In the genomic region with DNA sequence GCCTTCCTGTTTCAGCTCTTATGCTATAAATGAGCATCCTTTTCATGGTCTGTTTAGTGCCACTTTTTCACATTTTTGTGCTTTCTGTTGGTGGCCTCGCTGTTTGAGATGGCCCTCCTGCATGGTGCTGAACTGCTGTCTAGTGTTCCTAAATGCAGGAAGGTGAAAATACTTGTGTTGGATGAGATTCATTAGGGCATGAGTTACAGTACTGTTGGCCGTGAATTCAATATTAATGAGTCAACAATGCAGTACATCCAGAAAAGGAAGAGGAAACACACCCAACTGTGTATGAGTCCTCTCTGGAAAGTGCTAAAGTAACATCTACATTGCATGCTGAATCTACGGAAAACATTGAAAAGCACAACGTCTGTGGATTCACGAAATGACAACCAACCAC, we compare ENCODE assay signal across 23 cellular contexts.
"Had no signal": no experiment of that assay in that cellular context is flagged by ENCODE, and none has a peak within 500 bp of the region (broad histone marks: within the 10 kb centered on the region; RNA-seq: fewer than 3 reads in every experiment).

No MANE protein-coding gene starts in this region.

- H3K27ac ChIP-seq: adrenal gland, breast epithelium, KMS-11 had no signal

- H3K9me3 ChIP-seq: adrenal gland, breast epithelium had no signal

- H3K4me3 ChIP-seq: adrenal gland, breast epithelium had no signal

- DNase-seq: activated CD4-positive, alpha-beta T cell treated with anti-CD3 and anti-CD28 coated beads for 48 hours; activated CD4-positive, alpha-beta T cell treated with anti-CD3 and anti-CD28 coated beads, Interleukin-2, amount 50 U/mL, for 4 hours; activated CD4-positive, CD25-positive, alpha-beta regulatory T cell treated with anti-CD3 and anti-CD28 coated beads, Interleukin-2, amount 50 U/mL, for 72 hours; activated CD8-positive, alpha-beta memory T cell treated with anti-CD3 and anti-CD28 coated beads for 24 hours; activated gamma-delta T cell treated with Interleukin-2 at 50 U/mL for 16 hours; activated naive CD4-positive, alpha-beta T cell treated with anti-CD3 and anti-CD28 coated beads, Interleukin-2, amount 50 U/mL, for 16 hours; activated naive CD8-positive, alpha-beta T cell treated with anti-CD3 and anti-CD28 coated beads, Interleukin-2, amount 10 ng/mL, durations not matched to agents 7 days and 5 days; activated T-cell treated with anti-CD3 and anti-CD28 coated beads, Interleukin-2, amount 50 U/mL, for 48 hours; adrenal gland; central memory CD4-positive, alpha-beta T cell; MM.1S; NCI-H1092; NCI-H1417; NCI-H1930; NCI-H2171; NCI-H2227 treated with DMSO at 0.1 percent for 48 hours; NCI-H446 treated with DMSO at 0.1 percent for 48 hours; NCI-H524 treated with DMSO at 0.1 percent for 48 hours; NCI-H774; PC-3; SHP77 had no signal

- H3K9ac ChIP-seq: KMS-11 had no signal

- H3K4me2 ChIP-seq: KMS-11 had no signal

- H3K36me3 ChIP-seq: adrenal gland, breast epithelium had no signal

- H3K4me1 ChIP-seq: adrenal gland, breast epithelium had no signal

- H3K27me3 ChIP-seq: adrenal gland, breast epithelium had no signal
